In the genomic region with DNA sequence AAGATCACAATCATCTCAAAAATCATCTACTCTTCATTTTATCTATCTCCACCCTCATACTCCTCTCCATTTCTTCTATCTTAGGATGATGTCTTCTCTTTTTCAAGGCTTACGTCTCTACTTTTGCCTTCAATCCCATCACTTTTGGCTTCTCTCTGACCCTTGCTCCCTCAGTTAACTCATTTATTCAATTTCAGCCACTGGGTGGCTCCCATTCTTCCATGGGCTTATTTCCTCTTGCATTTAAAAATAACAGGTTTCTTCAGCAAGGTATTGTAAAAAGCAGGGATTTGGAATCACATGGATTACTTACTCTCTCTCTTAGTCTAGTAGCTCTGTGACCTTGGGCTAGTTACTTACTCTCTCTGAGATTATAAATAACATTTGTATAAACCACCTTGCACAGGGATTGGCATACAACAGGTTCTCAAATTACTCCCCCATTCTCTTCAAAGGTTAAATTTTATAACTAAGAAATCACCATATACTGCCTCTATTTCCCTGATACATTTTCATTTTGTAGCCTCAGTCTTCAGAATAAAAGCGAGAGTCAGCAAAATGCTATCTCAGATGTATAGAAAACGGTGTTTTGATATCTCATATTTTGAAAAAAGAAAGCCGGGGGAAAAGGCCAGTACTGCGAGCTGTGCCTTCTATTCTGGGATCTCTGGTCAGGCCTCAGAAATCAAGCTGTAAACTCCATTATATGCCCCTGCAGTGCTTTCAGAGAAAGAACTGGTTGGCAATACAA, we compare ENCODE assay signal across 12 cellular contexts. TPM values are rescaled to one million over a fixed set of nuclear protein-coding genes. Genes with fewer than 3 reads are reported as not detected.
A peak's percentile ranks its signal among the peaks of the same experiment; 100 is the strongest.
DNase-seq lines count a peak whose midpoint lies in the region; ATAC-seq, FAIRE-seq and TF ChIP-seq lines count a peak whose summit lies in the region.
"Had no signal": no experiment of that assay in that cellular context is flagged by ENCODE, and none has a peak within 500 bp of the region (broad histone marks: within the 10 kb centered on the region; RNA-seq: fewer than 3 reads in every experiment).

No MANE protein-coding gene starts in this region.

- DNase-seq in D721Med (ENCODE audit: insufficient read length, low spot score) (no peak), Kasumi-1 (lab: John Stamatoyannopoulos, UW) (peak; percentile 28 to 40), astrocyte of the spinal cord (ENCODE audit: low read depth, low spot score) (peak; percentile 8), lung microvascular endothelial cell (ENCODE audit: low read depth in 2 of 2) (peak; percentile 21 to 24), NCI-H226 (no peak)
- no peak for DNase-seq in activated naive CD4-positive, alpha-beta T cell treated with anti-CD3 and anti-CD28 coated beads for 36 hours
- DNase-seq: erythroblast; NCI-H187 treated with DMSO at 0.1 percent for 48 hours; stimulated activated CD4-positive, alpha-beta T cell treated with anti-CD3 and anti-CD28 coated beads, Interleukin-2, amount 100 ng/mL, for 48 hours had no signal

- in situ Hi-C loops in astrocyte of the spinal cord (cut with HindIII; ENCODE audit: low sequenced_read_pairs), result no loop called here

- no peak for ATAC-seq in GM21723 (IDR thresholded peaks at IDR 0.05; ENCODE audit: unreplicated experiment)
- ATAC-seq in GM18907 (IDR thresholded peaks at IDR 0.05; ENCODE audit: unreplicated experiment), result no peak

- H3K27ac Mint-ChIP-seq in activated naive CD4-positive, alpha-beta T cell treated with anti-CD3 and anti-CD28 coated beads for 36 hours, result no peak overlapping the region
- H3K27ac Mint-ChIP-seq: T-helper 1 cell treated with Interleukin-12 subunit alpha and Interleukin-12 subunit beta and Interleukin-4 antibody, amounts not matched to agents 30 μg/mL and 1 μg/mL, for 36 hours had no signal

- intact Hi-C loops in activated naive CD4-positive, alpha-beta T cell treated with anti-CD3 and anti-CD28 coated beads for 36 hours (cut with micrococcal nuclease), result loop anchor here (10.0 kb wide), 2 partner anchors 191 to 291 kb away; a partner anchor contains a TSS

- H3K4me3 Mint-ChIP-seq in activated naive CD4-positive, alpha-beta T cell treated with anti-CD3 and anti-CD28 coated beads for 36 hours, result no peak overlapping the region
- H3K4me3 Mint-ChIP-seq: T-helper 1 cell treated with Interleukin-12 subunit alpha and Interleukin-12 subunit beta and Interleukin-4 antibody, amounts not matched to agents 30 μg/mL and 1 μg/mL, for 36 hours had no signal

- H3K36me3 Mint-ChIP-seq in activated naive CD4-positive, alpha-beta T cell treated with anti-CD3 and anti-CD28 coated beads for 36 hours (ENCODE audit: low read depth), result peaks cover 56% of the 10 kb centered on the region

- no peaks in the 10 kb centered on the region for H3K9me3 Mint-ChIP-seq in activated naive CD4-positive, alpha-beta T cell treated with anti-CD3 and anti-CD28 coated beads for 36 hours

- peaks cover 40% of the 10 kb centered on the region for H3K4me1 Mint-ChIP-seq in activated naive CD4-positive, alpha-beta T cell treated with anti-CD3 and anti-CD28 coated beads for 36 hours (ENCODE audit: low read depth)

- TF ChIP-seq CTCF in D721Med (IDR thresholded peaks at IDR 0.05; ENCODE audit: insufficient read depth, missing control alignments) (peak; percentile 18), astrocyte of the spinal cord (IDR thresholded peaks at IDR 0.05; ENCODE audit: low read depth, low read length) (peak; percentile 32)

- no peaks in the 10 kb centered on the region for H3K27me3 Mint-ChIP-seq in activated naive CD4-positive, alpha-beta T cell treated with anti-CD3 and anti-CD28 coated beads for 36 hours (ENCODE audit: low read depth)

- FAIRE-seq in D721Med (lab: Jason Lieb, UNC), result no peak

- H3K4me3 ChIP-seq in astrocyte of the spinal cord (ENCODE audit: low read depth, low read length), result no peak overlapping the region

- CTCF ChIA-PET in activated naive CD4-positive, alpha-beta T cell treated with anti-CD3 and anti-CD28 coated beads for 36 hours (lab: Charles Lee), result interaction anchor here (0.7 to 1.0 kb wide), 2 partner anchors 19 to 145 kb away, joined by 4 to 5 read pairs; no protein-coding TSS in a partner anchor

RNA-seq across cellular contexts. Expression of a gene that starts 5.5 kb away (rescaled TPM):
- 2.2 and 3.2 TPM in 2 replicates for total RNA-seq in lung microvascular endothelial cell
- 1 to 10 TPM; 4.4 to 4.7 TPM for total RNA-seq in activated naive CD4-positive, alpha-beta T cell treated with anti-CD3 and anti-CD28 coated beads for 36 hours

RNA-seq across cellular contexts. Expression of a gene that starts 44.3 kb away (rescaled TPM):
- 3.1 and 4.0 TPM in 2 replicates for total RNA-seq in lung microvascular endothelial cell
- total RNA-seq in activated naive CD4-positive, alpha-beta T cell treated with anti-CD3 and anti-CD28 coated beads for 36 hours, result 1 to 10 TPM; 1.3 TPM

RNA-seq across cellular contexts. Expression of a gene that starts 49.2 kb away (rescaled TPM):
- 0.20 and 0.65 TPM in 2 replicates for total RNA-seq in lung microvascular endothelial cell
- 1 to 10 TPM; 1.7 to 2.0 TPM for total RNA-seq in activated naive CD4-positive, alpha-beta T cell treated with anti-CD3 and anti-CD28 coated beads for 36 hours

RNA-seq across cellular contexts. Expression of a gene that starts 58.1 kb away (rescaled TPM):
- 8.1 and 9.1 TPM in 2 replicates for total RNA-seq in lung microvascular endothelial cell
- under 1 TPM; 0.62 to 0.89 TPM for total RNA-seq in activated naive CD4-positive, alpha-beta T cell treated with anti-CD3 and anti-CD28 coated beads for 36 hours

Comparison
In these comparisons a context has a peak if more than half of its experiments do, and no peak if none do; other contexts are left out.
1. DNase-seq: peak in Kasumi-1 (2 of 2), astrocyte of the spinal cord (single experiment) and lung microvascular endothelial cell (2 of 2); none in D721Med (single experiment), NCI-H226 (single experiment) and activated naive CD4-positive, alpha-beta T cell treated with anti-CD3 and anti-CD28 coated beads for 36 hours (single experiment).